In genomic region chr6:159988983-159989454, GRCh38 we compare ENCODE assay signal across 1 cellular context.
TF ChIP-seq lines count a peak whose summit lies in the region.

No MANE protein-coding gene starts in this region.

TF ChIP-seq in SK-N-SH, 30 proteins besides CTCF, POLR2A, EP300 and RAD21:
- TF ChIP-seq MXI1 (IDR thresholded peaks at IDR 0.05; ENCODE audit: low read depth, low read length) (no peak), RXRA (IDR thresholded peaks at IDR 0.05; ENCODE audit: borderline replicate concordance, low read depth) (no peak), MEF2A (IDR thresholded peaks at IDR 0.05; ENCODE audit: borderline replicate concordance, low read depth) (no peak), RCOR1 (IDR thresholded peaks at IDR 0.05; ENCODE audit: low read length) (no peak), GATA2 (CRISPR knock-in tag; IDR thresholded peaks at IDR 0.05) (no peak), YY1 (IDR thresholded peaks at IDR 0.05; ENCODE audit: low read depth) (no peak), TEAD4 (IDR thresholded peaks at IDR 0.05; ENCODE audit: borderline replicate concordance, insufficient read depth) (no peak), FOXM1 (IDR thresholded peaks at IDR 0.05; ENCODE audit: low read depth) (no peak), SIN3A (IDR thresholded peaks at IDR 0.05; ENCODE audit: borderline replicate concordance, low read depth, low read length) (no peak), TAF1 (IDR thresholded peaks at IDR 0.05; ENCODE audit: borderline replicate concordance, low read depth, low read length) (no peak), ELF1 (IDR thresholded peaks at IDR 0.05) (no peak), FOSL2 (IDR thresholded peaks at IDR 0.05; ENCODE audit: borderline replicate concordance, low read depth) (no peak), POLR2AphosphoS5 (IDR thresholded peaks at IDR 0.05; ENCODE audit: low read depth, low read length) (no peak), EZH2phosphoT487 (IDR thresholded peaks at IDR 0.05; ENCODE audit: borderline replicate concordance, low read depth) (no peak), JUND (IDR thresholded peaks at IDR 0.05) (no peak), RFX5 (IDR thresholded peaks at IDR 0.05; ENCODE audit: low read length) (no peak)
- TF ChIP-seq, protein P1, sequence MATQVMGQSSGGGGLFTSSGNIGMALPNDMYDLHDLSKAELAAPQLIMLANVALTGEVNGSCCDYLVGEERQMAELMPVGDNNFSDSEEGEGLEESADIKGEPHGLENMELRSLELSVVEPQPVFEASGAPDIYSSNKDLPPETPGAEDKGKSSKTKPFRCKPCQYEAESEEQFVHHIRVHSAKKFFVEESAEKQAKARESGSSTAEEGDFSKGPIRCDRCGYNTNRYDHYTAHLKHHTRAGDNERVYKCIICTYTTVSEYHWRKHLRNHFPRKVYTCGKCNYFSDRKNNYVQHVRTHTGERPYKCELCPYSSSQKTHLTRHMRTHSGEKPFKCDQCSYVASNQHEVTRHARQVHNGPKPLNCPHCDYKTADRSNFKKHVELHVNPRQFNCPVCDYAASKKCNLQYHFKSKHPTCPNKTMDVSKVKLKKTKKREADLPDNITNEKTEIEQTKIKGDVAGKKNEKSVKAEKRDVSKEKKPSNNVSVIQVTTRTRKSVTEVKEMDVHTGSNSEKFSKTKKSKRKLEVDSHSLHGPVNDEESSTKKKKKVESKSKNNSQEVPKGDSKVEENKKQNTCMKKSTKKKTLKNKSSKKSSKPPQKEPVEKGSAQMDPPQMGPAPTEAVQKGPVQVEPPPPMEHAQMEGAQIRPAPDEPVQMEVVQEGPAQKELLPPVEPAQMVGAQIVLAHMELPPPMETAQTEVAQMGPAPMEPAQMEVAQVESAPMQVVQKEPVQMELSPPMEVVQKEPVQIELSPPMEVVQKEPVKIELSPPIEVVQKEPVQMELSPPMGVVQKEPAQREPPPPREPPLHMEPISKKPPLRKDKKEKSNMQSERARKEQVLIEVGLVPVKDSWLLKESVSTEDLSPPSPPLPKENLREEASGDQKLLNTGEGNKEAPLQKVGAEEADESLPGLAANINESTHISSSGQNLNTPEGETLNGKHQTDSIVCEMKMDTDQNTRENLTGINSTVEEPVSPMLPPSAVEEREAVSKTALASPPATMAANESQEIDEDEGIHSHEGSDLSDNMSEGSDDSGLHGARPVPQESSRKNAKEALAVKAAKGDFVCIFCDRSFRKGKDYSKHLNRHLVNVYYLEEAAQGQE (IDR thresholded peaks at IDR 0.05; ENCODE audit: low read depth, low read length): no peak
- TF ChIP-seq, protein P2, sequence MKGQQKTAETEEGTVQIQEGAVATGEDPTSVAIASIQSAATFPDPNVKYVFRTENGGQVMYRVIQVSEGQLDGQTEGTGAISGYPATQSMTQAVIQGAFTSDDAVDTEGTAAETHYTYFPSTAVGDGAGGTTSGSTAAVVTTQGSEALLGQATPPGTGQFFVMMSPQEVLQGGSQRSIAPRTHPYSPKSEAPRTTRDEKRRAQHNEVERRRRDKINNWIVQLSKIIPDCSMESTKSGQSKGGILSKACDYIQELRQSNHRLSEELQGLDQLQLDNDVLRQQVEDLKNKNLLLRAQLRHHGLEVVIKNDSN (IDR thresholded peaks at IDR 0.05; ENCODE audit: borderline replicate concordance, low read depth): no peak
